In the genomic region with DNA sequence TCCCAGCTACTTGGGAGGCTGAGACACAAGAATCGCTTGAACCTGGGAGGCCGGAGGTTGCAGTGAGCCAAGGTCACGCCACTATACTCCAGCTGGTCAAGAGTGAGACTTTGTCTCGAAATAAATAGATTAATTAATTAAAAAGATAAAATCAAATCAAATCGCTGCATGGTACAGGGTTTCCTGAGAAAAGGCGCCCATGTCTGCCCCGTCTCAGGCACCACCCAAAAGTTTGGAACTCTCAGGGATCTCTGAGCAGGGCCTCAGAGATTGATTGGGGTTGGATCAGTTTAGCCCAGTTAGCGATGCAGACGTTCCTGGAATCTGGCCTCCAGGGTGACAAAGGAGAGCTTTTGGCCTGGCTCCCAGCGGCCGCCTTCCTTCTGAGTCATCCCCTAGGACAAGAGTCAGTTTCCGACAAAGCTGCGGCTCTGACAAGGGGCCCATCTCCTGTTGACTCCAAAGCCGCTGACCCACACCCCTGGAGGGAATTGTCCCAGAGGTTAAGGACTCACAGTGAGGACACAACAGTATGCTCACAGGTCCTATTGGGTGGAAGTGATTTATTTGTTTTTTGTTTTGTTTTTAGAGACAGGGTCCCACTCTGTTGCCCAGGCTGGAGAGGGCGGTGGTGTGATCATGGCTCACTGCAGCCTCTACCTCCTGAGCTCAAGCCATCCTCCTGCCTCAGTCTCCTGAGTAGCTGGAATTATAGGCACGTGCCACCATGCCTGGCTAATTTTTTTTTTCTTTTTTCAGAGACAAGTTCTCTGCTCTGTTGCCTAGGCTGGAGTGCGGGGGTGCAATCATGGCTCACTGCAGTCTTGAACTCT, we compare ENCODE assay signal across 6 cellular contexts. TPM values are rescaled to one million over a fixed set of nuclear protein-coding genes. Genes with fewer than 3 reads are reported as not detected.
DNase-seq lines count a peak whose midpoint lies in the region.

No MANE protein-coding gene starts in this region.

- intact Hi-C loops in posterior cingulate gyrus (cut with DNase I) = no loop called here

- no peaks in the 10 kb centered on the region for H3K27me3 ChIP-seq in adipocyte (replicated peaks; ENCODE audit: control insufficient read depth, insufficient read depth, low read length)

- H3K4me3 ChIP-seq in adipocyte (ENCODE audit: low read length) = peak overlapping the region; percentile 33

- H3K36me3 ChIP-seq in adipocyte (ENCODE audit: control insufficient read depth, insufficient read depth, low read length, severe bottlenecking) = peaks cover 8% of the 10 kb centered on the region

- H3K9ac ChIP-seq in adipocyte (ENCODE audit: low read length) = no peak overlapping the region

- peaks cover 10% of the 10 kb centered on the region for H3K4me1 ChIP-seq in adipocyte (ENCODE audit: control insufficient read depth, insufficient read depth, low read length)

- DNase-seq in ELR (ENCODE audit: low read depth) = peak; percentile 94
- DNase-seq in adipocyte (ENCODE audit: low read depth) = peak; percentile 87
- peak; percentile 73 to 94 for DNase-seq in lung microvascular endothelial cell (ENCODE audit: low read depth in 2 of 2)
- no peak for DNase-seq in activated CD4-positive, alpha-beta T cell treated with anti-CD3 and anti-CD28 coated beads, Interleukin-2, amount 50 U/mL, for 48 hours
- DNase-seq in posterior cingulate gyrus = no peak
- DNase-seq in activated CD4-positive, alpha-beta T cell treated with anti-CD3 and anti-CD28 coated beads, Interleukin-2, amount 50 U/mL, for 4 hours = no peak

- no peaks in the 10 kb centered on the region for H3K9me3 ChIP-seq in adipocyte (ENCODE audit: control insufficient read depth, low read length)

RNA-seq across cellular contexts. Expression of gene ORAI2, which starts 6.8 kb away (rescaled TPM):
- total RNA-seq in lung microvascular endothelial cell = 45.3 and 57.7 TPM in 2 replicates

RNA-seq across cellular contexts. Expression of gene ALKBH4, which starts 24.5 kb away (rescaled TPM):
- total RNA-seq in lung microvascular endothelial cell = 8.9 and 10.5 TPM in 2 replicates

RNA-seq across cellular contexts. Expression of gene LRWD1, which starts 24.6 kb away (rescaled TPM):
- 13.5 and 17.7 TPM in 2 replicates for total RNA-seq in lung microvascular endothelial cell

RNA-seq across cellular contexts. Expression of gene POLR2J, which starts 38.5 kb away (rescaled TPM):
- total RNA-seq in lung microvascular endothelial cell = 26.8 and 32.5 TPM in 2 replicates

RNA-seq across cellular contexts. Expression of gene PRKRIP1, which starts 44.0 kb away (rescaled TPM):
- 8.1 and 10.3 TPM in 2 replicates for total RNA-seq in lung microvascular endothelial cell

Comparison
In these comparisons a context has a peak if more than half of its experiments do, and no peak if none do; other contexts are left out.
1. DNase-seq: peak in ELR (single experiment), adipocyte (single experiment) and lung microvascular endothelial cell (2 of 2); none in activated CD4-positive, alpha-beta T cell treated with anti-CD3 and anti-CD28 coated beads, Interleukin-2, amount 50 U/mL, for 48 hours (0 of 2), posterior cingulate gyrus (0 of 10) and activated CD4-positive, alpha-beta T cell treated with anti-CD3 and anti-CD28 coated beads, Interleukin-2, amount 50 U/mL, for 4 hours (0 of 2).